Comparison of ENCODE assay signal across 7 cellular contexts in the genomic region with DNA sequence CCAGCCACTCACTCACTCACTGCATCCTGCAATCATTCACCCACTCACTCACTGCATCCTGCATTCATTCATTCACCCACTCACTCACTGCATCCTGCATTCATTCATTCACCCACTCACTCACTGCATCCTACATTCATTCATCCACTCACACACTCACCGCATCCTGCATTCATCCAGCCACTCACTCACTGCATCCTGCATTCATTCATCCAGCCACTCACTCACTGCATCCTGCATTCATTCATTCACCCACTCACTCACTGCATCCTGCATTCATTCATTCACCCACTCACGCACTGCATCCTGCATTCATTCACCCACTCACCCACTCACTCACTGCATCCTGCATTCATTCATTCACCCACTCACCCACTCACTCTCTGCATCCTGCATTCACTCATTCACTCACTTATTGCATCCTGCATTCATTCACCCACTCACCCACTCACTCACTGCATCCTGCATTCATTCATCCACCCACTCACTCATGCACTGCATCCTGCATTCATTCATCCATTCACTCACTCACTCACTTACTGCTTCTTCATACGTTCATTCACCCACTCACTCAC. TPM values are rescaled to one million over a fixed set of nuclear protein-coding genes. Genes with fewer than 3 reads are reported as not detected.
DNase-seq lines count a peak whose midpoint lies in the region; ATAC-seq and TF ChIP-seq lines count a peak whose summit lies in the region.
"Not testable (repeated sequence)": the region's sequence is repeated elsewhere in the genome, so short reads cannot be mapped to it uniquely, and the experiment has no call there.

No MANE protein-coding gene starts in this region.

- not testable (repeated sequence) for H3K9me2 ChIP-seq in PC-3 (replicated peaks; ENCODE audit: low read length)

- not testable (repeated sequence) for H3K36me3 ChIP-seq in CD8-positive, alpha-beta T cell (ENCODE audit: insufficient read depth, low read length); PC-3 (ENCODE audit: low read depth, low read length); right atrium auricular region; mucosa of stomach (ENCODE audit: control insufficient read depth, insufficient read depth, low read length); gastrocnemius medialis

- not testable (repeated sequence) for TF ChIP-seq POLR2A in gastrocnemius medialis (IDR thresholded peaks at IDR 0.05)

- not testable (repeated sequence) for H3K36me3 Mint-ChIP-seq in CD8-positive, alpha-beta T cell

- H4K20me1 ChIP-seq in PC-3 (ENCODE audit: low read length), result not testable (repeated sequence)

- in situ Hi-C loops in gastrocnemius medialis (cut with MboI; ENCODE audit: low sequenced_read_pairs in 4 of 4), result not testable (repeated sequence)

- POLR2A ChIA-PET in CD8-positive, alpha-beta T cell (lab: Charles Lee); HEK293T (lab: Yijun Ruan, JAX); PC-3 (lab: Charles Lee; ENCODE audit: unreplicated experiment): not testable (repeated sequence)

- not testable (repeated sequence) for H3K9me3 Mint-ChIP-seq in CD8-positive, alpha-beta T cell

- peak overlapping the region; percentile 59; the same call in 1 of the 2 replicates for H2AFZ ChIP-seq in PC-3 (ENCODE audit: low read length)

- H3K9me3 ChIP-seq in CD8-positive, alpha-beta T cell (ENCODE audit: low read length); PC-3 (ENCODE audit: low read length); right atrium auricular region; mucosa of stomach (ENCODE audit: control insufficient read depth, low read length); gastrocnemius medialis: not testable (repeated sequence)

- CTCF ChIA-PET in CD8-positive, alpha-beta T cell (lab: Charles Lee); HEK293T (lab: Yijun Ruan, JAX); PC-3 (lab: Charles Lee): not testable (repeated sequence)

- H3K27ac ChIP-seq in CD8-positive, alpha-beta T cell (ENCODE audit: low read depth, low read length), result peak overlapping the region; percentile 9
- H3K27ac ChIP-seq in PC-3 (ENCODE audit: low read length); right atrium auricular region; gastrocnemius medialis: not testable (repeated sequence)
- peak overlapping the region in 1 of 2 donors; percentile 82 for H3K27ac ChIP-seq in coronary artery

- peaks cover 31% of the 10 kb centered on the region for H3K79me2 ChIP-seq in PC-3 (ENCODE audit: low read length)

- not testable (repeated sequence) for H3K27me3 ChIP-seq in CD8-positive, alpha-beta T cell (ENCODE audit: insufficient read depth, low read length); PC-3 (ENCODE audit: low read length); right atrium auricular region; mucosa of stomach (ENCODE audit: control insufficient read depth, insufficient read depth, low read length); gastrocnemius medialis

- H3K9ac ChIP-seq in PC-3 (ENCODE audit: low read length); mucosa of stomach (ENCODE audit: low read length): not testable (repeated sequence)

- not testable (repeated sequence) for ATAC-seq in CD8-positive, alpha-beta T cell; PC-3; gastrocnemius medialis

- not testable (repeated sequence) for BruUV-seq in PC-3 (replicated peaks; lab: Mats Ljungman, UMichigan)

- peak overlapping the region; percentile 77 for H3K4me2 ChIP-seq in PC-3 (ENCODE audit: low read length)

- H3F3A ChIP-seq in PC-3 (ENCODE audit: low read length, unreplicated experiment), result not testable (repeated sequence)

- not testable (repeated sequence) for H3K4me3 ChIP-seq in CD8-positive, alpha-beta T cell (ENCODE audit: low read depth, low read length)
- H3K4me3 ChIP-seq in PC-3 (ENCODE audit: low read length), result peak overlapping the region; percentile 56
- H3K4me3 ChIP-seq in coronary artery, result peak overlapping the region; percentile 86
- peak overlapping the region; percentile 78 to 89 for H3K4me3 ChIP-seq in right atrium auricular region
- peak overlapping the region; percentile 54 for H3K4me3 ChIP-seq in mucosa of stomach (ENCODE audit: low read length)
- peak overlapping the region in 3 of 4 donors; percentile 64 to 90 (median 78) for H3K4me3 ChIP-seq in gastrocnemius medialis

- H3K4me3 Mint-ChIP-seq in CD8-positive, alpha-beta T cell, result not testable (repeated sequence)

- H3K4me1 ChIP-seq in CD8-positive, alpha-beta T cell (ENCODE audit: insufficient read depth, low read length); mucosa of stomach (ENCODE audit: control insufficient read depth, insufficient read depth, low read length); gastrocnemius medialis: not testable (repeated sequence)
- H3K4me1 ChIP-seq in PC-3 (ENCODE audit: insufficient read depth, low read length) (peaks cover 17% of the 10 kb centered on the region), right atrium auricular region (peaks cover 0 to 19% of the 10 kb centered on the region in 2 donors)

- DNase-seq in CD8-positive, alpha-beta T cell; HEK293T (ENCODE audit: extremely low spot score); PC-3; coronary artery (ENCODE audit: low spot score); right atrium auricular region (ENCODE audit: low spot score); gastrocnemius medialis: not testable (repeated sequence)

- H3K4me1 Mint-ChIP-seq in CD8-positive, alpha-beta T cell (ENCODE audit: low read depth), result not testable (repeated sequence)

- TF ChIP-seq CTCF in CD8-positive, alpha-beta T cell (IDR thresholded peaks at IDR 0.05); PC-3 (conservative IDR thresholded peaks at IDR 0.05; ENCODE audit: low read depth, low read length); coronary artery (IDR thresholded peaks at IDR 0.05); right atrium auricular region (IDR thresholded peaks at IDR 0.05); gastrocnemius medialis (IDR thresholded peaks at IDR 0.05 in 4 of 5, conservative IDR thresholded peaks at IDR 0.05 in 1 of 5): not testable (repeated sequence)

- intact Hi-C loops in CD8-positive, alpha-beta T cell (cut with DNase I, micrococcal nuclease), result loop anchor here (1.0 to 10.0 kb wide), 12 partner anchors 39 to 1178 kb away; a partner anchor contains a TSS
- intact Hi-C loops in PC-3 (cut with micrococcal nuclease), result loop anchor here (2.0 to 5.0 kb wide), 2 partner anchors 53 to 66 kb away; no protein-coding TSS in a partner anchor
- intact Hi-C loops in gastrocnemius medialis (cut with DNase I; ENCODE audit: low total_unique reads), result loop anchor here (1.0 to 5.0 kb wide), 4 partner anchors 39 to 242 kb away; a partner anchor contains a TSS

- H3K27ac Mint-ChIP-seq in CD8-positive, alpha-beta T cell, result not testable (repeated sequence)

- H3K27me3 Mint-ChIP-seq in CD8-positive, alpha-beta T cell (ENCODE audit: low read depth), result not testable (repeated sequence)

TF ChIP-seq in HEK293T, 16 proteins besides CTCF, POLR2A, EP300 and RAD21:
- peak; percentile 82; the same call in 1 of the 2 replicates for TF ChIP-seq TARDBP (IDR thresholded peaks at IDR 0.05)

RNA-seq across cellular contexts. Expression of a gene that starts 0.8 kb away (rescaled TPM):
- total RNA-seq in CD8-positive, alpha-beta T cell, result 1 to 10 TPM; 4.0 to 6.1 TPM
- total RNA-seq in PC-3 (2014; rRNA removed), result 12.3 and 20.5 TPM in 2 replicates
- total RNA-seq in right atrium auricular region, result 10 to 100 TPM; 20.0 to 23.0 TPM
- 10 to 100 TPM in 3 of 4 donors, 1 to 10 TPM in 1; 6.4 to 28.1 (median 24.8) TPM for total RNA-seq in gastrocnemius medialis

RNA-seq across cellular contexts. Expression of a gene that starts 39.6 kb away (rescaled TPM):
- 100 to 1,000 TPM; 234 to 239 TPM for total RNA-seq in CD8-positive, alpha-beta T cell
- total RNA-seq in PC-3 (2014; rRNA removed) (289 and 377 TPM in 2 replicates), right atrium auricular region (10 to 100 TPM; 51.4 to 66.9 TPM), gastrocnemius medialis (100 to 1,000 TPM; 105 to 207 (median 195) TPM)
